27 cellular contexts compared by ENCODE assay signal in genomic region chr6:89520730-89521129, GRCh38.
"Had no signal": no experiment of that assay in that cellular context is flagged by ENCODE, and none has a peak within 500 bp of the region (broad histone marks: within the 10 kb centered on the region; RNA-seq: fewer than 3 reads in every experiment).

No MANE protein-coding gene starts in this region.

- H3K27me3 Mint-ChIP-seq: stimulated activated memory B cell treated with anti-CD40 and anti-IgM and Interleukin-4, amounts not matched to agents 10 μg/mL and 1 μg/mL and 100 μg/mL, for 72 hours; stimulated activated naive B cell treated with anti-CD40 and anti-IgM and Interleukin-4, amounts not matched to agents 10 μg/mL and 1 μg/mL and 100 μg/mL, for 72 hours; stimulated activated naive CD8-positive, alpha-beta T cell treated with anti-CD3 and anti-CD28 coated beads, Interleukin-15, amount 100 ng/mL, for 72 hours; stimulated activated naive CD8-positive, alpha-beta T cell treated with anti-CD3 and anti-CD28 coated beads, Interleukin-15, Interleukin-2, amounts not matched to agents 100 ng/mL and 50 ng/mL, for 24 hours; type B pancreatic cell had no signal

- H3K4me3 Mint-ChIP-seq: stimulated activated effector memory CD8-positive, alpha-beta T cell treated with anti-CD3 and anti-CD28 coated beads, Interleukin-12 subunit alpha, Interleukin-12 subunit beta, amount 100 ng/mL, for 72 hours; stimulated activated memory B cell treated with anti-CD40 and anti-IgM and Interleukin-4, amounts not matched to agents 10 μg/mL and 1 μg/mL and 100 μg/mL, for 72 hours; stimulated activated naive B cell treated with anti-CD40 and anti-IgM and Interleukin-4, amounts not matched to agents 10 μg/mL and 1 μg/mL and 100 μg/mL, for 72 hours; stimulated activated naive CD8-positive, alpha-beta T cell treated with anti-CD3 and anti-CD28 coated beads, Interleukin-15, amount 100 ng/mL, for 72 hours; stimulated activated naive CD8-positive, alpha-beta T cell treated with anti-CD3 and anti-CD28 coated beads, Interleukin-15, Interleukin-2, amounts not matched to agents 100 ng/mL and 50 ng/mL, for 24 hours; type B pancreatic cell had no signal

- H3K36me3 Mint-ChIP-seq: stimulated activated effector memory CD8-positive, alpha-beta T cell treated with anti-CD3 and anti-CD28 coated beads, Interleukin-12 subunit alpha, Interleukin-12 subunit beta, amount 100 ng/mL, for 72 hours; type B pancreatic cell had no signal

- H3K9me3 ChIP-seq: stomach, suprapubic skin, testis, thoracic aorta, thyroid gland, tibial artery, tibial nerve, transverse colon, upper lobe of left lung, upper lobe of right lung, uterus, vagina had no signal

- H3K27me3 ChIP-seq: stomach, suprapubic skin, testis, thyroid gland, tibial artery, tibial nerve, transverse colon, upper lobe of left lung, upper lobe of right lung, uterus, vagina had no signal

- DNase-seq: stimulated activated CD4-positive, alpha-beta T cell treated with anti-CD3 and anti-CD28 coated beads, Interleukin-2, amount 100 ng/mL, for 48 hours; stimulated activated CD4-positive, alpha-beta T cell treated with anti-CD3 and anti-CD28 coated beads, Interleukin-4, amount 100 ng/mL, for 1 hour; stimulated activated CD4-positive, alpha-beta T cell treated with anti-CD3 and anti-CD28 coated beads, Interleukin-4, amount 100 ng/mL, for 24 hours; stimulated activated CD4-positive, alpha-beta T cell treated with anti-CD3 and anti-CD28 coated beads, Interleukin-4, amount 100 ng/mL, for 4 hours; stimulated activated CD8-positive, alpha-beta memory T cell treated with anti-CD3 and anti-CD28 coated beads, Interleukin-4, amount 100 ng/mL, for 48 hours; stimulated activated naive B cell treated with anti-CD40 and anti-IgM and Interleukin-4, amounts not matched to agents 10 μg/mL and 1 μg/mL and 100 μg/mL, for 72 hours; stimulated activated naive CD4-positive, alpha-beta T cell; stimulated activated naive CD4-positive, alpha-beta T cell treated with Interleukin-2 at 50 U/mL for 16 hours; stimulated activated naive CD8-positive, alpha-beta T cell treated with anti-CD3 and anti-CD28 coated beads, Interleukin-15, amount 100 ng/mL, for 72 hours; stimulated activated naive CD8-positive, alpha-beta T cell treated with anti-CD3 and anti-CD28 coated beads, Interleukin-15, Interleukin-2, amounts not matched to agents 100 U/mL and 50 U/mL, for 24 hours; stomach; substantia nigra; testis; thyroid gland; tibial artery; transverse colon; upper lobe of left lung; upper lobe of right lung; uterus had no signal

- ATAC-seq: stimulated activated effector memory CD8-positive, alpha-beta T cell treated with anti-CD3 and anti-CD28 coated beads, Interleukin-12 subunit alpha, Interleukin-12 subunit beta, amount 100 ng/mL, for 72 hours; stimulated activated memory B cell treated with anti-CD40 and anti-IgM and Interleukin-4, amounts not matched to agents 10 μg/mL and 1 μg/mL and 100 μg/mL, for 72 hours; stimulated activated naive B cell treated with anti-CD40 and anti-IgM and Interleukin-4, amounts not matched to agents 10 μg/mL and 1 μg/mL and 100 μg/mL, for 72 hours; stimulated activated naive CD8-positive, alpha-beta T cell treated with anti-CD3 and anti-CD28 coated beads, Interleukin-15, amount 100 ng/mL, for 72 hours; stimulated activated naive CD8-positive, alpha-beta T cell treated with anti-CD3 and anti-CD28 coated beads, Interleukin-15, Interleukin-2, amounts not matched to agents 100 U/mL and 50 U/mL, for 24 hours; upper lobe of right lung had no signal

- H3K4me1 ChIP-seq: suprapubic skin, testis, thyroid gland, tibial nerve, transverse colon, upper lobe of left lung, upper lobe of right lung, uterus, vagina had no signal

- H3K9me3 Mint-ChIP-seq: stimulated activated effector memory CD8-positive, alpha-beta T cell treated with anti-CD3 and anti-CD28 coated beads, Interleukin-12 subunit alpha, Interleukin-12 subunit beta, amount 100 ng/mL, for 72 hours; stimulated activated naive B cell treated with anti-CD40 and anti-IgM and Interleukin-4, amounts not matched to agents 10 μg/mL and 1 μg/mL and 100 μg/mL, for 72 hours; stimulated activated naive CD8-positive, alpha-beta T cell treated with anti-CD3 and anti-CD28 coated beads, Interleukin-15, Interleukin-2, amounts not matched to agents 100 ng/mL and 50 ng/mL, for 24 hours; type B pancreatic cell had no signal

- H3K36me3 ChIP-seq: stomach, suprapubic skin, thoracic aorta, thyroid gland, tibial artery, tibial nerve, transverse colon, upper lobe of left lung, upper lobe of right lung, uterus, vagina had no signal

- H3K4me1 Mint-ChIP-seq: stimulated activated effector memory CD8-positive, alpha-beta T cell treated with anti-CD3 and anti-CD28 coated beads, Interleukin-12 subunit alpha, Interleukin-12 subunit beta, amount 100 ng/mL, for 72 hours; stimulated activated memory B cell treated with anti-CD40 and anti-IgM and Interleukin-4, amounts not matched to agents 10 μg/mL and 1 μg/mL and 100 μg/mL, for 72 hours; stimulated activated naive B cell treated with anti-CD40 and anti-IgM and Interleukin-4, amounts not matched to agents 10 μg/mL and 1 μg/mL and 100 μg/mL, for 72 hours; stimulated activated naive CD8-positive, alpha-beta T cell treated with anti-CD3 and anti-CD28 coated beads, Interleukin-15, amount 100 ng/mL, for 72 hours had no signal

- H3K27ac ChIP-seq: stomach, suprapubic skin, testis, thoracic aorta, thyroid gland, tibial artery, tibial nerve, transverse colon, upper lobe of left lung, upper lobe of right lung, uterus, vagina had no signal

- H3K4me3 ChIP-seq: stomach, suprapubic skin, testis, thoracic aorta, thyroid gland, tibial artery, tibial nerve, transverse colon, upper lobe of left lung, upper lobe of right lung, uterus, vagina had no signal

- H3K27ac Mint-ChIP-seq: stimulated activated effector memory CD8-positive, alpha-beta T cell treated with anti-CD3 and anti-CD28 coated beads, Interleukin-12 subunit alpha, Interleukin-12 subunit beta, amount 100 ng/mL, for 72 hours; stimulated activated memory B cell treated with anti-CD40 and anti-IgM and Interleukin-4, amounts not matched to agents 10 μg/mL and 1 μg/mL and 100 μg/mL, for 72 hours; stimulated activated naive B cell treated with anti-CD40 and anti-IgM and Interleukin-4, amounts not matched to agents 10 μg/mL and 1 μg/mL and 100 μg/mL, for 72 hours; stimulated activated naive CD8-positive, alpha-beta T cell treated with anti-CD3 and anti-CD28 coated beads, Interleukin-15, Interleukin-2, amounts not matched to agents 100 ng/mL and 50 ng/mL, for 24 hours; type B pancreatic cell had no signal
